In the genomic region with DNA sequence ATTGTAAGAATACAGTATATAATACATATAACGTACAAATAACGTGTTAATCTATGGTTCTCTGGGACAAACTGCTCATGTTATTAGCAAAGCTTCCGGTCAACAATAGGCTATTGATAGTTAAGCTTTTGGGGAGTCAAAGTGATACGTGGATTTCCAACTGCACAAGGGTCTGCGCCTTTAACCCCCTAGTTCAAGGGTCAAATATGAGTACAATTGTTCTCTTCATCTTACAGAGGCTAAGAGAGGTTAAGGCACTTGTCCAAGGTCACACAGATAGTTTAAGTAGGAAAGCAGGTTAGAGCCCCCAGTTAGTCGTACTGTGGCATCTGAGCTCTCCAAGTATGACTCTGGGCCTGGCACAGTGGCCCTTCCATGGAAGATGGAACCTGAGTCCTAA, we compare ENCODE assay signal across 11 cellular contexts.
DNase-seq lines count a peak whose midpoint lies in the region; ATAC-seq and TF ChIP-seq lines count a peak whose summit lies in the region.
"Had no signal": no experiment of that assay in that cellular context is flagged by ENCODE, and none has a peak within 500 bp of the region (broad histone marks: within the 10 kb centered on the region; RNA-seq: fewer than 3 reads in every experiment).

No MANE protein-coding gene starts in this region.

- H4K5ac ChIP-seq in mesendoderm (ENCODE audit: low read length) = no peak overlapping the region

- TF ChIP-seq CTCF in HCT116 (IDR thresholded peaks at IDR 0.05 in 2 of 3, conservative IDR thresholded peaks at IDR 0.05 in 1 of 3; ENCODE audit: borderline replicate concordance in 1 of 3, insufficient read depth in 1 of 3, low read depth in 2 of 3, low read length in 2 of 3) = no peak

- TF ChIP-seq RAD21 in HCT116 (IDR thresholded peaks at IDR 0.05; ENCODE audit: low read depth) = no peak

- H4K8ac ChIP-seq in mesendoderm (ENCODE audit: low read depth, low read length) = no peak overlapping the region

- peak overlapping the region; percentile 65 for H3K4ac ChIP-seq in mesendoderm (ENCODE audit: low read depth, low read length)

- H3K9ac ChIP-seq in HCT116 (ENCODE audit: low read length) = peak overlapping the region; percentile 60
- no peak overlapping the region for H3K9ac ChIP-seq in mesendoderm (ENCODE audit: low read length)

- DNase-seq in HCT116 (ENCODE audit: low read depth, low spot score) = no peak
- DNase-seq in epithelial cell of prostate (ENCODE audit: low read depth, low spot score) = no peak
- DNase-seq in mesendoderm = no peak
- no peak for DNase-seq in DMS53 treated with DMSO at 0.1 percent for 48 hours (lab: John Stamatoyannopoulos, UW; ENCODE audit: unreplicated experiment)
- no peak for DNase-seq in stimulated activated CD4-positive, alpha-beta T cell treated with anti-CD3 and anti-CD28 coated beads, Interleukin-15, amount 100 ng/mL, for 24 hours
- DNase-seq in activated CD4-positive, alpha-beta T cell treated with anti-CD3 and anti-CD28 coated beads for 4 hours = no peak
- DNase-seq: Calu3; CD4-positive, CD25-positive, alpha-beta regulatory T cell; EL; GOT3; H9 had no signal

- no peaks in the 10 kb centered on the region for H3K9me2 ChIP-seq in HCT116 (ENCODE audit: insufficient read depth)

- H3K9me3 ChIP-seq in HCT116 (ENCODE audit: control insufficient read depth in 1 of 2, insufficient read depth in 1 of 2, low read depth in 1 of 2, low read length in 2 of 2) = no peaks in the 10 kb centered on the region

- POLR2A ChIA-PET in HCT116 (lab: Charles Lee) = interaction anchor here (0.7 to 11.0 kb wide), 13 partner anchors 10 to 627 kb away, joined by 3 to 89 read pairs (median 4); no protein-coding TSS in a partner anchor

- peaks cover 7% of the 10 kb centered on the region; the same call in 1 of the 2 replicates for H3K79me2 ChIP-seq in HCT116 (ENCODE audit: insufficient read depth, low read length)
- no peaks in the 10 kb centered on the region for H3K79me2 ChIP-seq in mesendoderm (ENCODE audit: control insufficient read depth, insufficient read depth, low read length)

- H3K23ac ChIP-seq in mesendoderm (ENCODE audit: low read length) = no peak overlapping the region

- H2AFZ ChIP-seq in HCT116 (ENCODE audit: low read depth, low read length, poor library complexity, severe bottlenecking) = no peak overlapping the region

- H2BK15ac ChIP-seq in mesendoderm (replicated peaks; ENCODE audit: low read depth) = no peak overlapping the region

- ATAC-seq in HCT116 = no peak

- peak overlapping the region; percentile 93 for H2AK5ac ChIP-seq in mesendoderm (ENCODE audit: low read length)

- H4K20me1 ChIP-seq in HCT116 (ENCODE audit: insufficient read depth) = no peaks in the 10 kb centered on the region

- CTCF ChIA-PET in HCT116 (lab: Charles Lee) = interaction anchor here (2.0 kb wide), 1 partner anchor 10 kb away, joined by 9 read pairs; no protein-coding TSS in a partner anchor

- no peak overlapping the region for H2BK120ac ChIP-seq in mesendoderm (ENCODE audit: low read depth, low read length)

- H3K4me3 ChIP-seq in HCT116 (replicated peaks in 1 of 2; ENCODE audit: low read depth in 1 of 2, low read length in 2 of 2) = no peak overlapping the region
- no peak overlapping the region for H3K4me3 ChIP-seq in mesendoderm (ENCODE audit: low read length)

- BruUV-seq in HCT116 (replicated peaks; lab: Mats Ljungman, UMichigan) = TSS peak; percentile 97

- peak; percentile 87 for TF ChIP-seq POLR2A in HCT116 (IDR thresholded peaks at IDR 0.05; ENCODE audit: borderline replicate concordance, extremely low read depth, insufficient read depth, insufficient read length)

- no peak overlapping the region for H3K18ac ChIP-seq in mesendoderm (ENCODE audit: low read length)

- H3K4me1 ChIP-seq in HCT116 (ENCODE audit: control insufficient read depth in 1 of 2, insufficient read depth in 2 of 2, low read length in 2 of 2) = peaks cover 76 to 93% of the 10 kb centered on the region in 2 experiments
- H3K4me1 ChIP-seq in mesendoderm (ENCODE audit: control insufficient read depth, low read depth, low read length) = peaks cover 10% of the 10 kb centered on the region

- peak overlapping the region; percentile 100 for H3K27ac ChIP-seq in HCT116 (ENCODE audit: low read depth, low read length)
- peak overlapping the region; percentile 97 for H3K27ac ChIP-seq in epithelial cell of prostate
- no peak overlapping the region for H3K27ac ChIP-seq in mesendoderm (ENCODE audit: low read depth, low read length)

- WGBS in mesendoderm (ENCODE audit: extremely low coverage, insufficient coverage, low lambda C conversion rate) = no CpG with 5 or more reads among the region's 6 CpGs

- H2BK5ac ChIP-seq in mesendoderm (ENCODE audit: low read length) = peak overlapping the region; percentile 81

- H3K79me1 ChIP-seq in mesendoderm (ENCODE audit: low read length) = no peaks in the 10 kb centered on the region

- RAD21 ChIA-PET in HCT116 (lab: Charles Lee; ENCODE audit: low non-redundant PET in 1 of 2, low total read pairs in 2 of 2, uncharacterized antibody in 2 of 2, unreplicated experiment in 2 of 2) = no interaction called here

- H3K4me2 ChIP-seq in HCT116 (ENCODE audit: low read length) (peak overlapping the region; percentile 42), mesendoderm (ENCODE audit: low read length) (no peak overlapping the region)

- peak overlapping the region; percentile 43 for H3K56ac ChIP-seq in mesendoderm (ENCODE audit: low read length)

- H3K36me3 ChIP-seq in HCT116 (ENCODE audit: control insufficient read depth in 1 of 2, insufficient read depth in 2 of 2, low read length in 2 of 2) (no peaks in the 10 kb centered on the region), mesendoderm (ENCODE audit: control insufficient read depth, insufficient read depth, low read length) (no peaks in the 10 kb centered on the region)

- intact Hi-C loops in HCT116 (cut with micrococcal nuclease) = no loop called here

- no peaks in the 10 kb centered on the region for H3K27me3 ChIP-seq in HCT116 (ENCODE audit: insufficient read depth, low read length)
- no peaks in the 10 kb centered on the region for H3K27me3 ChIP-seq in mesendoderm (ENCODE audit: insufficient read depth, low read length, poor library complexity)

TF ChIP-seq in HCT116, 20 proteins besides CTCF, POLR2A, EP300 and RAD21:
- TF ChIP-seq JUND (IDR thresholded peaks at IDR 0.05) (no peak), SP1 (IDR thresholded peaks at IDR 0.05; ENCODE audit: low read depth) (peak; percentile 10; the same call in 1 of the 2 replicates), FOSL1 (IDR thresholded peaks at IDR 0.05; ENCODE audit: low read depth) (no peak), ZFX (IDR thresholded peaks at IDR 0.05) (no peak), POLR2AphosphoS5 (IDR thresholded peaks at IDR 0.05; ENCODE audit: low read depth, low read length) (peak; percentile 85), CBX3 (IDR thresholded peaks at IDR 0.05; ENCODE audit: low read depth) (peak; percentile 67)
